Comparison of ENCODE assay signal across 11 cellular contexts in genomic region chr1:198660341-198661056, GRCh38. TPM values are rescaled to one million over a fixed set of nuclear protein-coding genes. Genes with fewer than 3 reads are reported as not detected.
A peak's percentile ranks its signal among the peaks of the same experiment; 100 is the strongest.
DNase-seq lines count a peak whose midpoint lies in the region; ATAC-seq and TF ChIP-seq lines count a peak whose summit lies in the region.
"Had no signal": no experiment of that assay in that cellular context is flagged by ENCODE, and none has a peak within 500 bp of the region (broad histone marks: within the 10 kb centered on the region; RNA-seq: fewer than 3 reads in every experiment).

No MANE protein-coding gene starts in this region.

- H3K36me3 ChIP-seq in WERI-Rb-1: no peaks in the 10 kb centered on the region

- H3K36me3 Mint-ChIP-seq in activated naive CD4-positive, alpha-beta T cell treated with anti-CD3 and anti-CD28 coated beads, Interleukin-2, amount 50 U/mL, for 72 hours: peaks cover 10 to 46% of the 10 kb centered on the region in 2 donors

- no peaks in the 10 kb centered on the region for H3K27me3 ChIP-seq in WERI-Rb-1 (ENCODE audit: insufficient read depth, low read depth, severe bottlenecking)

- DNase-seq in GM12865 (ENCODE audit: low read depth) (peak; percentile 69), WERI-Rb-1 (no peak), NCI-H526 (lab: John Stamatoyannopoulos, UW) (no peak), NCI-H2171 treated with DMSO at 0.1 percent for 48 hours (lab: John Stamatoyannopoulos, UW) (no peak), foreskin melanocyte (no peak)
- DNase-seq in activated naive CD4-positive, alpha-beta T cell treated with anti-CD3 and anti-CD28 coated beads, Interleukin-2, amount 50 U/mL, for 72 hours (ENCODE audit: low spot score in 2 of 2): no peak
- DNase-seq: DMS79; NCI-H2081; stimulated activated CD4-positive, alpha-beta T cell treated with anti-CD3 and anti-CD28 coated beads, Interleukin-1b, Interleukin-23, amount 100 ng/mL, for 48 hours had no signal

- no peak overlapping the region for H3K4me3 ChIP-seq in GM12865 (ENCODE audit: low read depth, low read length)
- H3K4me3 ChIP-seq in WERI-Rb-1 (ENCODE audit: low read depth, low read length): no peak overlapping the region

- peak overlapping the region; percentile 72 to 79 for H3K27ac Mint-ChIP-seq in activated naive CD4-positive, alpha-beta T cell treated with anti-CD3 and anti-CD28 coated beads, Interleukin-2, amount 50 U/mL, for 72 hours

- peak; percentile 27 for ATAC-seq in GM19468 (IDR thresholded peaks at IDR 0.05; ENCODE audit: extremely low read depth, unreplicated experiment)
- ATAC-seq in HG03159 (IDR thresholded peaks at IDR 0.05; ENCODE audit: unreplicated experiment): peak; percentile 41
- peak; percentile 15 to 53 for ATAC-seq in activated naive CD4-positive, alpha-beta T cell treated with anti-CD3 and anti-CD28 coated beads, Interleukin-2, amount 50 U/mL, for 72 hours

- H3K27ac ChIP-seq in WERI-Rb-1: no peak overlapping the region

- no peaks in the 10 kb centered on the region for H3K9me3 ChIP-seq in WERI-Rb-1 (ENCODE audit: severe bottlenecking)

- TF ChIP-seq CTCF in GM12865 (IDR thresholded peaks at IDR 0.05; ENCODE audit: insufficient read depth, low read depth, low read length, missing control alignments) (no peak), WERI-Rb-1 (IDR thresholded peaks at IDR 0.05; ENCODE audit: low read depth, low read length) (no peak)

- H3K9me3 Mint-ChIP-seq in activated naive CD4-positive, alpha-beta T cell treated with anti-CD3 and anti-CD28 coated beads, Interleukin-2, amount 50 U/mL, for 72 hours: no peaks in the 10 kb centered on the region

RNA-seq across cellular contexts. Expression of gene PTPRC, which starts 21.7 kb away (rescaled TPM):
- total RNA-seq in activated naive CD4-positive, alpha-beta T cell treated with anti-CD3 and anti-CD28 coated beads, Interleukin-2, amount 50 U/mL, for 72 hours: 100 to 1,000 TPM; 433 to 644 TPM
